19 cellular contexts compared by ENCODE assay signal in genomic region chr15:56031836-56032235, GRCh38.
"Had no signal": no experiment of that assay in that cellular context is flagged by ENCODE, and none has a peak within 500 bp of the region (broad histone marks: within the 10 kb centered on the region; RNA-seq: fewer than 3 reads in every experiment).

No MANE protein-coding gene starts in this region.

- H3K4me1 Mint-ChIP-seq: IgD-negative memory B cell had no signal

- H3K4me3 Mint-ChIP-seq: IgD-negative memory B cell had no signal

- ATAC-seq: K562 had no signal

- H3K27ac ChIP-seq: KMS-11, SK-N-MC had no signal

- DNase-seq: Kasumi-1, MM.1S, NCI-H1092 treated with DMSO at 0.1 percent for 48 hours, NCI-H1436, NCI-H187, NCI-H2029, NCI-H2081 treated with DMSO at 0.1 percent for 48 hours, NCI-H2171, NCI-H226, NCI-H446, NCI-H510A, NCI-H524 treated with DMSO at 0.1 percent for 48 hours, NCI-H774, RPMI8226, SHP77 had no signal

- H3K4me3 ChIP-seq: K562, SK-N-MC had no signal

- H3K27ac Mint-ChIP-seq: IgD-negative memory B cell had no signal
